ENCODE assay signal across 7 cellular contexts in the genomic region with DNA sequence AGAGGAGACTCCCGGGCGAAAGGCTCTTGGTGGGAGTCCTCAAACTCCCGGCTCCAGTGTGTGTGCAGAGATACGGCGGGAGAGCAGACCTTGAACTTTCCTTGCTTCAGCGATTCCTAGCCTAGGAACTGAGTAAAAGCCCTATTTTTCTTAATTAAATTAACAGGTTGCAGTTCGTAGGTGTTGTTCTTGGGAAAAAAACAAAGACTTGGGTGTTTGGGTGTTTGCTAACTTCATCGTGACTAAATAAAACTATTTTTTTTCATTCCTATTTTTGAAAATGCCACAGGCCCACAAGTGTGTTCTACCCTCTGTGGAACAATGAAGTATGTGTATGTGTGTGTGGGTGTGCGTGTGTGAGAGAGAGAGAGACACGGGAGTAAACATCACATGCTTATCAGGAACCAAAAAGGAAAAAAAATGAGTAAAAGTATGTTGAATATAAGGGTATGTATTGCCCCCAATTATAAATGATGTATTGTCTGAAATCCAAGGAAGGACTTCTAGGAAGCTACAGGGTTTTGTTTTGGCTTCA. TPM values are rescaled to one million over a fixed set of nuclear protein-coding genes. Genes with fewer than 3 reads are reported as not detected.
A peak's percentile ranks its signal among the peaks of the same experiment; 100 is the strongest.
DNase-seq lines count a peak whose midpoint lies in the region; ATAC-seq and TF ChIP-seq lines count a peak whose summit lies in the region.

No MANE protein-coding gene starts in this region.

- H3K4me1 Mint-ChIP-seq in chondrocyte (ENCODE audit: low read depth): peaks cover 25% of the 10 kb centered on the region

- peak overlapping the region; percentile 64 for H3K4me3 Mint-ChIP-seq in chondrocyte (ENCODE audit: unreplicated experiment)

- WGBS in lower leg skin, 2 donors: 0 to 1% methylated on average over 10 of the region's 10 CpGs
- WGBS in tibial nerve, 2 donors: 0 to 2% methylated on average over 10 of the region's 10 CpGs

- peak overlapping the region; percentile 92 to 96 (median 94) for H3K27ac ChIP-seq in tibial nerve

- TF ChIP-seq POLR2A in lower leg skin (IDR thresholded peaks at IDR 0.05): no peak
- TF ChIP-seq POLR2A in tibial nerve (IDR thresholded peaks at IDR 0.05): no peak

- peaks cover 0 to 25% (median 2%) of the 10 kb centered on the region in 4 donors for H3K4me1 ChIP-seq in tibial nerve

- H3K27ac Mint-ChIP-seq in chondrocyte (ENCODE audit: unreplicated experiment): peak overlapping the region; percentile 88

- H3K4me3 ChIP-seq in H7 (ENCODE audit: insufficient read depth, low read depth, low read length): peak overlapping the region; percentile 70
- H3K4me3 ChIP-seq in lower leg skin (ENCODE audit: low read depth, poor library complexity, severe bottlenecking): peak overlapping the region; percentile 57
- peak overlapping the region; percentile 52 to 78 (median 69) for H3K4me3 ChIP-seq in tibial nerve

- peaks cover 31% of the 10 kb centered on the region for H3K27me3 ChIP-seq in H7 (ENCODE audit: control insufficient read depth, insufficient read depth, low read length)
- no peaks in the 10 kb centered on the region for H3K27me3 ChIP-seq in tibial nerve

- no peaks in the 10 kb centered on the region for H3K27me3 Mint-ChIP-seq in chondrocyte (ENCODE audit: low read depth)

- peak; percentile 25 for ATAC-seq in GM18498 (IDR thresholded peaks at IDR 0.05; ENCODE audit: unreplicated experiment)

- no peaks in the 10 kb centered on the region for H3K9me3 ChIP-seq in tibial nerve

- no peaks in the 10 kb centered on the region for H3K36me3 Mint-ChIP-seq in chondrocyte (ENCODE audit: low read depth)

- DNase-seq in H7 (no peak), NCI-H526 treated with DMSO at 0.1 percent for 48 hours (lab: John Stamatoyannopoulos, UW) (peak; percentile 81), chondrocyte (ENCODE audit: low spot score) (no peak), lower leg skin (ENCODE audit: low spot score in 2 of 2) (no peak), tibial nerve (ENCODE audit: low spot score in 2 of 2) (peak; percentile 17 to 29), NCI-H2227 treated with DMSO at 0.1 percent for 48 hours (lab: John Stamatoyannopoulos, UW) (no peak)

- no peaks in the 10 kb centered on the region for H3K9me3 Mint-ChIP-seq in chondrocyte (ENCODE audit: low read depth)

- intact Hi-C loops in lower leg skin (cut with DNase I; ENCODE audit: low total_unique reads): no loop called here

- peak in 1 of 2 donors; percentile 79 for TF ChIP-seq EP300 in tibial nerve (IDR thresholded peaks at IDR 0.05)

- peak; percentile 4 for TF ChIP-seq CTCF in chondrocyte (IDR thresholded peaks at IDR 0.05)
- TF ChIP-seq CTCF in lower leg skin (IDR thresholded peaks at IDR 0.05): no peak
- TF ChIP-seq CTCF in tibial nerve (IDR thresholded peaks at IDR 0.05): no peak

- H3K36me3 ChIP-seq in H7 (replicated peaks; ENCODE audit: control insufficient read depth, insufficient read depth, low read length) (no peaks in the 10 kb centered on the region), tibial nerve (no peaks in the 10 kb centered on the region)

RNA-seq across cellular contexts. Expression of a gene that starts 0.6 kb away (rescaled TPM):
- total RNA-seq in H7 (2014; rRNA removed; shearing (Covaris generic)): 0.52 and 0.90 TPM in 2 replicates
- 15.5 to 20.0 TPM (median 15.5 TPM) in 3 replicates for total RNA-seq in chondrocyte
- total RNA-seq in lower leg skin: 10 to 100 TPM; 19.9 to 27.8 (median 24.3) TPM
- total RNA-seq in tibial nerve: 10 to 100 TPM; 16.9 to 24.9 (median 21.1) TPM

RNA-seq across cellular contexts. Expression of a gene that starts 30.4 kb away (rescaled TPM):
- 37.1 and 55.0 TPM in 2 replicates for total RNA-seq in H7 (2014; rRNA removed; shearing (Covaris generic))
- 78.3 to 95.3 TPM (median 91.6 TPM) in 3 replicates for total RNA-seq in chondrocyte
- total RNA-seq in lower leg skin: 10 to 100 TPM; 46.9 to 77.4 (median 62.3) TPM
- total RNA-seq in tibial nerve: 10 to 100 TPM; 65.1 to 82.2 (median 71.0) TPM

Comparison
In these comparisons a context has a peak if more than half of its experiments do, and no peak if none do; other contexts are left out.
1. DNase-seq: peak in NCI-H526 treated with DMSO at 0.1 percent for 48 hours (single experiment) and tibial nerve (2 of 2); none in H7 (single experiment), chondrocyte (single experiment), lower leg skin (0 of 2) and NCI-H2227 treated with DMSO at 0.1 percent for 48 hours (single experiment).
2. Peak in every context shown above with its lines, with median percentiles within 50 percentile points of each other: H3K4me3 ChIP-seq.